ENCODE assay signal across 22 cellular contexts in genomic region chr10:59064116-59064707, GRCh38.
"Had no signal": no experiment of that assay in that cellular context is flagged by ENCODE, and none has a peak within 500 bp of the region (broad histone marks: within the 10 kb centered on the region; RNA-seq: fewer than 3 reads in every experiment).

No MANE protein-coding gene starts in this region.

- H3K36me3 Mint-ChIP-seq: activated naive CD4-positive, alpha-beta T cell treated with anti-CD3 and anti-CD28 coated beads, Interleukin-2, amount 50 U/mL, for 72 hours; WTC11 had no signal

- H3K9me3 ChIP-seq: ascending aorta, colonic mucosa, esophagus muscularis mucosa, gastrocnemius medialis, heart left ventricle, psoas muscle, right atrium auricular region, tibial nerve had no signal

- H3K27ac Mint-ChIP-seq: activated naive CD4-positive, alpha-beta T cell treated with anti-CD3 and anti-CD28 coated beads, Interleukin-2, amount 50 U/mL, for 72 hours; naive thymus-derived CD4-positive, alpha-beta T cell; WTC11 had no signal

- ATAC-seq: activated naive CD4-positive, alpha-beta T cell treated with anti-CD3 and anti-CD28 coated beads, Interleukin-2, amount 50 U/mL, for 72 hours; gastrocnemius medialis; heart left ventricle; left colon; naive thymus-derived CD4-positive, alpha-beta T cell; psoas muscle; stimulated activated naive CD8-positive, alpha-beta T cell treated with anti-CD3 and anti-CD28 coated beads, Interleukin-15, Interleukin-2, amounts not matched to agents 100 U/mL and 50 U/mL, for 24 hours had no signal

- H3K4me3 Mint-ChIP-seq: naive thymus-derived CD4-positive, alpha-beta T cell; WTC11 had no signal

- H3K4me1 Mint-ChIP-seq: naive thymus-derived CD4-positive, alpha-beta T cell had no signal

- H3K4me3 ChIP-seq: ascending aorta, colonic mucosa, esophagus muscularis mucosa, gastrocnemius medialis, heart left ventricle, lung, psoas muscle, right atrium auricular region, tibial nerve had no signal

- DNase-seq: activated T-cell treated with anti-CD3 and anti-CD28 coated beads, Interleukin-2, amount 50 U/mL, for 1 hour; brain microvascular endothelial cell; central memory CD4-positive, alpha-beta T cell; colonic mucosa; gastrocnemius medialis; heart left ventricle; islet precursor cell; left colon; naive thymus-derived CD4-positive, alpha-beta T cell; psoas muscle; stimulated activated CD4-positive, alpha-beta T cell treated with anti-CD3 and anti-CD28 coated beads, Interleukin-12 subunit alpha, Interleukin-12 subunit beta, amount 100 ng/mL, for 4 hours; stimulated activated CD4-positive, alpha-beta T cell treated with anti-CD3 and anti-CD28 coated beads, Interleukin-4, amount 100 ng/mL, for 4 hours; stimulated activated naive CD8-positive, alpha-beta T cell treated with anti-CD3 and anti-CD28 coated beads, Interleukin-15, Interleukin-2, amounts not matched to agents 100 U/mL and 50 U/mL, for 24 hours; T-helper 9 cell had no signal

- H3K27me3 ChIP-seq: ascending aorta, brain microvascular endothelial cell, colonic mucosa, esophagus muscularis mucosa, gastrocnemius medialis, heart left ventricle, right atrium auricular region, tibial nerve had no signal

- H3K36me3 ChIP-seq: ascending aorta, brain microvascular endothelial cell, colonic mucosa, esophagus muscularis mucosa, gastrocnemius medialis, heart left ventricle, right atrium auricular region, tibial nerve had no signal

- H3K4me1 ChIP-seq: ascending aorta, colonic mucosa, esophagus muscularis mucosa, psoas muscle, right atrium auricular region, tibial nerve had no signal

- H3K27ac ChIP-seq: ascending aorta, brain microvascular endothelial cell, colonic mucosa, esophagus muscularis mucosa, gastrocnemius medialis, heart left ventricle, psoas muscle, right atrium auricular region, tibial nerve had no signal

- FAIRE-seq: urothelium cell line had no signal
